1 cellular context compared by ENCODE assay signal in genomic region chr3:140499114-140499757, GRCh38.
TF ChIP-seq lines count a peak whose summit lies in the region.

No MANE protein-coding gene starts in this region.

TF ChIP-seq in HCT116, 20 proteins besides CTCF, POLR2A, EP300 and RAD21 (continued from another document):
- TF ChIP-seq REST (IDR thresholded peaks at IDR 0.05; ENCODE audit: low read depth), result no peak
- no peak for TF ChIP-seq JUND (IDR thresholded peaks at IDR 0.05)
- TF ChIP-seq CBX3 (IDR thresholded peaks at IDR 0.05; ENCODE audit: low read depth), result no peak
- TF ChIP-seq ATF3 (IDR thresholded peaks at IDR 0.05), result no peak
- TF ChIP-seq POLR2AphosphoS5 (IDR thresholded peaks at IDR 0.05; ENCODE audit: low read depth, low read length), result no peak
- no peak for TF ChIP-seq EZH2 (IDR thresholded peaks at IDR 0.05)
- no peak for TF ChIP-seq SRF (IDR thresholded peaks at IDR 0.05; ENCODE audit: low read depth)
